In the genomic region with DNA sequence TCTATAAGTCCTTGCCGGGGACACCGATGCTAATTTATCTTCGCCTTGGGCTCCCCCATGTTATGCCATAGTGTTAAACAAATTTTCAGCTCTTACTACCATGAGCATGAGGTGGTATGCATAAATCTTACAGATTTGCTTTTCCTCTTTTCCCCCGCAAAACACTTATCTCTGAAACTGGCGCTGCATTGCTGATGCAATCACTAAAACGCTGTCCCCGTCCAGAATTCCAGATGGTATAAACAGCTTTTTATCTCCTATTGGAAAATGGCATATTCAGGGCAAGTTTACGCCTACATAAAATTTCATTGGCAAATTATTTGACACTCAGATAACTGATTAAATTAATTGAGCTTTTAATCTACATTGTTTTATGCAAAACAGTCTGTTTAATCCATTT, we compare ENCODE assay signal across 33 cellular contexts.
"Had no signal": no experiment of that assay in that cellular context is flagged by ENCODE, and none has a peak within 500 bp of the region (broad histone marks: within the 10 kb centered on the region; RNA-seq: fewer than 3 reads in every experiment).

No MANE protein-coding gene starts in this region.

- H3K4me1 ChIP-seq: SJCRH30 had no signal

- H3K9me3 ChIP-seq: MG63, SJCRH30 had no signal

- DNase-seq: activated B cell treated with CpG ODN at 0.5 μM for 24 hours; activated CD4-positive, alpha-beta memory T cell treated with anti-CD3 and anti-CD28 coated beads, Interleukin-2, amount 10 ng/mL, durations not matched to agents 7 days and 5 days; activated CD4-positive, alpha-beta T cell treated with anti-CD3 and anti-CD28 coated beads for 4 hours; activated CD4-positive, alpha-beta T cell treated with anti-CD3 and anti-CD28 coated beads, Interleukin-2, amount 50 U/mL, for 1 hour; activated CD4-positive, CD25-positive, alpha-beta regulatory T cell treated with anti-CD3 and anti-CD28 coated beads, Interleukin-2, amount 50 U/mL, for 72 hours; activated CD8-positive, alpha-beta memory T cell treated with anti-CD3 and anti-CD28 coated beads for 24 hours; activated CD8-positive, alpha-beta memory T cell treated with anti-CD3 and anti-CD28 coated beads, Interleukin-2, amount 10 ng/mL, durations not matched to agents 7 days and 5 days; activated CD8-positive, alpha-beta memory T cell treated with anti-CD3 and anti-CD28 coated beads, Interleukin-2, amount 50 U/mL, for 48 hours; activated effector memory CD4-positive, alpha-beta T cell treated with Interleukin-2 at 50 U/mL for 16 hours; activated naive CD4-positive, alpha-beta T cell treated with anti-CD3 and anti-CD28 coated beads, Interleukin-2, amount 10 ng/mL, durations not matched to agents 7 days and 5 days; activated naive CD8-positive, alpha-beta T cell treated with anti-CD3 and anti-CD28 coated beads, Interleukin-2, amount 50 U/mL, for 24 hours; activated T-cell treated with anti-CD3 and anti-CD28 coated beads, Interleukin-2, amount 50 U/mL, for 48 hours; caudate nucleus; cerebellar nuclear complex; Kasumi-1; MG63; NCI-H1048; NCI-H1105 treated with DMSO at 0.1 percent for 48 hours; NCI-H1436; NCI-H1694; NCI-H1930; NCI-H2081 treated with DMSO at 0.1 percent for 48 hours; NCI-H226; NCI-H446 treated with DMSO at 0.1 percent for 48 hours; NCI-H524; SHP77; SJCRH30; SW 1271; T-helper 1 cell; T-helper 2 cell; T-helper 9 cell had no signal

- H3K27me3 ChIP-seq: MG63, SJCRH30 had no signal

- H3K36me3 ChIP-seq: MG63, SJCRH30 had no signal

- H3K4me3 ChIP-seq: MG63, SJCRH30 had no signal

- ATAC-seq: activated CD8-positive, alpha-beta memory T cell treated with anti-CD3 and anti-CD28 coated beads, Interleukin-2, amount 10 ng/mL, durations not matched to agents 7 days and 5 days; activated naive CD8-positive, alpha-beta T cell treated with anti-CD3 and anti-CD28 coated beads, Interleukin-2, amount 50 U/mL, for 24 hours; Panc1 had no signal

- H3K27ac ChIP-seq: SJCRH30, VCaP had no signal
